18 cellular contexts compared by ENCODE assay signal in the genomic region with DNA sequence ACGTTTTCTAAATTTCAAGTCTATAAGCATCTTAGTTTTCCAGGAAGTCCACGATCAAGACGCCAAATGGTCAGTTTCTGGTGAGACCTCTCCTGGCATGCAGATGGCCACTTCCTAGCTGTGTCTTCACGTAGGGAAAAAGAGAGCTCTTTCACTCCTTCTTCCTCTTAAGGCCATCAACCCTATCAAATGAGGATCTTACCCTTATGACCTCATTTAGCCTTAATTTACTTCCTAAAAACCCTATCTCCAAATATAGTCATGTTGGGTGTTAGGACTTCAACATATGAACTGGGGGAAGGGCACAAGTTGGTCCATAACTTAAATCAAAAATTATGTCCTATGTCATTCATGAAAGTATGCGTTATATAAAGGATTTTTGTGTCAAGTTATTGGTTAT.
"Had no signal": no experiment of that assay in that cellular context is flagged by ENCODE, and none has a peak within 500 bp of the region (broad histone marks: within the 10 kb centered on the region; RNA-seq: fewer than 3 reads in every experiment).

No MANE protein-coding gene starts in this region.

- DNase-seq: activated CD4-positive, alpha-beta T cell treated with anti-CD3 and anti-CD28 coated beads, Interleukin-2, amount 10 ng/mL, durations not matched to agents 24 days and 14 days; activated CD8-positive, alpha-beta T cell treated with anti-CD3 and anti-CD28 coated beads for 36 hours; activated naive CD4-positive, alpha-beta T cell treated with anti-CD3 and anti-CD28 coated beads for 36 hours; activated T-cell treated with anti-CD3 and anti-CD28 coated beads, Interleukin-2, amount 50 U/mL, for 4 hours; anterior cingulate cortex; caudate nucleus; foreskin keratinocyte; hypothalamus; islet precursor cell; left colon; lower lobe of right lung; stimulated activated CD4-positive, alpha-beta T cell treated with anti-CD3 and anti-CD28 coated beads, Interleukin-4, amount 100 ng/mL, for 24 hours; testis had no signal

- ATAC-seq: activated CD8-positive, alpha-beta T cell treated with anti-CD3 and anti-CD28 coated beads for 36 hours; activated T-cell treated with anti-CD3 and anti-CD28 coated beads, Interleukin-2, amount 50 U/mL, for 4 hours; foreskin keratinocyte; left colon; natural killer cell treated with Interleukin-12 subunit alpha and Interleukin-12 subunit beta and Interleukin-15 and Interleukin-18, amount 100 ng/mL, for 72 hours; sciatic nerve; stimulated activated effector memory CD8-positive, alpha-beta T cell treated with anti-CD3 and anti-CD28 coated beads, Interleukin-12 subunit alpha, Interleukin-12 subunit beta, amount 100 ng/mL, for 72 hours had no signal

- H3K27ac ChIP-seq: foreskin keratinocyte, lower lobe of right lung, parathyroid adenoma, testis had no signal

- H3K27me3 ChIP-seq: foreskin keratinocyte, testis had no signal

- H3K4me3 ChIP-seq: lower lobe of right lung, smooth muscle cell, testis had no signal

- H3K36me3 ChIP-seq: lower lobe of right lung had no signal

- H3K9me3 ChIP-seq: lower lobe of right lung, testis had no signal

- H3K4me1 ChIP-seq: foreskin keratinocyte, lower lobe of right lung, parathyroid adenoma, testis had no signal
